In the genomic region with DNA sequence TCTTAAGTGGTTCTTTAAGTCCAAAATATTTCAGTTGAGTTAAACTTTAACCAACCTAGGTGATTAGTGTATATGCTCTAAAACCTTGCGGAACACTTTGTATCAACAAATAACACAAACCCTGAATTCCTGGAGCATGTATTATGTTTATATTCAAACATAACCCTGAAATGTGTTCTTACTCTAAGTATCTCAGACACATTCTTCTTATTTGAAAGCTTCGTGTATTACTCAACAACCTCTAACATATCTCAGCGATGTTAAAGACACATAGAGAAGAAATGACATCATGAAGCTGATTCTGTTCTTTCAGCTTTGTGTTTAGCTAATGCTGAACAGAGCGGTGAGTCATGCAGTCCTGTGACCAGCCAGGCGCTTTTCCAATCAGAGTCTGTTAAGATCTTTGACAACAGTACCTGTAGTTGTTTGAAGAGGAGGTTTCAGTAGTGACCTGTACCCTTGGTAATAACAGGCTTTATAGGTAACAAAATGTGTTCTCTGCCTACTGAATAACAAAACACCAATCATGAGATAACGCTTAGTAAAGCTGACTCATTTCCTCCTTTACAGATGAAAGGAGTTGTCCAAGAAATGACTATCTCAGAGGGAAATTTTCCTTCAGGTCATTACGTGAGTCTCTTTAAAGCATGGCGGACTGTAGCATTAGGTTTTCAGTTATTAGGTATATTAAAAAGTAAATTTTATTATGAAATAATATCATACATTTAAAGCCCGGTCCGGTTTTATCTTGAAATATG, we compare ENCODE assay signal across 1 cellular context.
TF ChIP-seq lines count a peak whose summit lies in the region.

No MANE protein-coding gene starts in this region.

TF ChIP-seq in HepG2, 621 proteins besides CTCF, POLR2A, EP300 and RAD21 (continued from another document and continues in another):
- TF ChIP-seq JUNB (CRISPR knock-in tag; IDR thresholded peaks at IDR 0.05; ENCODE audit: borderline replicate concordance) (peak; percentile 95; the same call in 1 of the 2 replicates), MXD4 (CRISPR knock-in tag; IDR thresholded peaks at IDR 0.05) (peak; percentile 42; the same call in 1 of the 2 replicates), ZNF451 (CRISPR knock-in tag; IDR thresholded peaks at IDR 0.05) (no peak), ZNF510 (CRISPR knock-in tag; IDR thresholded peaks at IDR 0.05; ENCODE audit: low read depth) (no peak), BATF2 (CRISPR knock-in tag; IDR thresholded peaks at IDR 0.05) (no peak), FOXA1 (IDR thresholded peaks at IDR 0.05) (no peak), FOXA1 (CRISPR knock-in tag; IDR thresholded peaks at IDR 0.05) (peak; percentile 23; the same call in 1 of the 2 replicates), ZNF496 (CRISPR knock-in tag; IDR thresholded peaks at IDR 0.05; ENCODE audit: insufficient replicate concordance) (no peak), ZNF34 (CRISPR knock-in tag; IDR thresholded peaks at IDR 0.05; ENCODE audit: borderline replicate concordance) (no peak), NR1H2 (CRISPR knock-in tag; IDR thresholded peaks at IDR 0.05; ENCODE audit: borderline replicate concordance, low read depth) (no peak), HOXA3 (CRISPR knock-in tag; IDR thresholded peaks at IDR 0.05) (peak; percentile 81), JUN (CRISPR knock-in tag; IDR thresholded peaks at IDR 0.05) (peak; percentile 96), PHF5A (CRISPR knock-in tag; IDR thresholded peaks at IDR 0.05; ENCODE audit: low read depth, unreplicated experiment) (peak; percentile 48), CAMTA2 (CRISPR knock-in tag; IDR thresholded peaks at IDR 0.05; ENCODE audit: borderline replicate concordance) (no peak), SALL1 (CRISPR knock-in tag; IDR thresholded peaks at IDR 0.05) (peak; percentile 32; the same call in 1 of the 2 replicates), ZBTB7A (CRISPR knock-in tag; IDR thresholded peaks at IDR 0.05) (no peak), KLF16 (CRISPR knock-in tag; IDR thresholded peaks at IDR 0.05) (peak in 1 of 2 experiments; percentile 89; a peak in 2 of 4 replicates), CHCHD3 (CRISPR knock-in tag; IDR thresholded peaks at IDR 0.05) (no peak), KAT8 (CRISPR knock-in tag; IDR thresholded peaks at IDR 0.05) (peak; percentile 63), ZNF614 (CRISPR knock-in tag; IDR thresholded peaks at IDR 0.05; ENCODE audit: borderline replicate concordance) (peak; percentile 85), ZNF773 (CRISPR knock-in tag; IDR thresholded peaks at IDR 0.05; ENCODE audit: borderline replicate concordance) (no peak), CEBPB (IDR thresholded peaks at IDR 0.05; ENCODE audit: borderline replicate concordance, low read depth, low read length) (peak; percentile 77), PHF21A (CRISPR knock-in tag; IDR thresholded peaks at IDR 0.05) (0 out of 2 replicates have a peak, but pooled peaks have one; percentile 32), U2AF1 (optimal IDR thresholded peaks at IDR 0.05; ENCODE audit: low read depth, low read length) (no peak), MYC (CRISPR knock-in tag; IDR thresholded peaks at IDR 0.05; ENCODE audit: borderline replicate concordance) (no peak), ZIK1 (CRISPR knock-in tag; IDR thresholded peaks at IDR 0.05; ENCODE audit: borderline replicate concordance, low read depth) (no peak), HNF4A (CRISPR knock-in tag; IDR thresholded peaks at IDR 0.05) (0 out of 2 replicates have a peak, but pooled peaks have one; percentile 5), IKZF4 (CRISPR knock-in tag; IDR thresholded peaks at IDR 0.05; ENCODE audit: borderline replicate concordance, low read depth, not compliant biosample characterization) (no peak), ZKSCAN8 (CRISPR knock-in tag; IDR thresholded peaks at IDR 0.05; ENCODE audit: borderline replicate concordance) (peak; percentile 81; the same call in 1 of the 2 replicates), GATAD2A (CRISPR knock-in tag; IDR thresholded peaks at IDR 0.05) (peak; percentile 92), SIX1 (CRISPR knock-in tag; IDR thresholded peaks at IDR 0.05; ENCODE audit: borderline replicate concordance) (peak; percentile 49; the same call in 1 of the 2 replicates), NR3C1 (CRISPR knock-in tag; IDR thresholded peaks at IDR 0.05) (no peak), CREM (IDR thresholded peaks at IDR 0.05) (peak; percentile 84), CREM (CRISPR knock-in tag; IDR thresholded peaks at IDR 0.05) (no peak), HOXA7 (CRISPR knock-in tag; IDR thresholded peaks at IDR 0.05) (no peak), ZMYM4 (CRISPR knock-in tag; IDR thresholded peaks at IDR 0.05) (0 out of 2 replicates have a peak, but pooled peaks have one; percentile 28), PCBP2 (optimal IDR thresholded peaks at IDR 0.05; ENCODE audit: low read depth, low read length, poor library complexity, severe bottlenecking) (no peak), ISX (CRISPR knock-in tag; conservative IDR thresholded peaks at IDR 0.05) (no peak), ATF1 (CRISPR knock-in tag; IDR thresholded peaks at IDR 0.05) (peak; percentile 72), ZNF124 (CRISPR knock-in tag; IDR thresholded peaks at IDR 0.05) (no peak), IRF2 (CRISPR knock-in tag; IDR thresholded peaks at IDR 0.05) (peak; percentile 68; the same call in 1 of the 2 replicates), ZNF670 (CRISPR knock-in tag; IDR thresholded peaks at IDR 0.05; ENCODE audit: borderline replicate concordance) (no peak), TEAD3 (CRISPR knock-in tag; optimal IDR thresholded peaks at IDR 0.05; ENCODE audit: borderline replicate concordance) (peak; percentile 87)
- TF ChIP-seq, protein P1, sequence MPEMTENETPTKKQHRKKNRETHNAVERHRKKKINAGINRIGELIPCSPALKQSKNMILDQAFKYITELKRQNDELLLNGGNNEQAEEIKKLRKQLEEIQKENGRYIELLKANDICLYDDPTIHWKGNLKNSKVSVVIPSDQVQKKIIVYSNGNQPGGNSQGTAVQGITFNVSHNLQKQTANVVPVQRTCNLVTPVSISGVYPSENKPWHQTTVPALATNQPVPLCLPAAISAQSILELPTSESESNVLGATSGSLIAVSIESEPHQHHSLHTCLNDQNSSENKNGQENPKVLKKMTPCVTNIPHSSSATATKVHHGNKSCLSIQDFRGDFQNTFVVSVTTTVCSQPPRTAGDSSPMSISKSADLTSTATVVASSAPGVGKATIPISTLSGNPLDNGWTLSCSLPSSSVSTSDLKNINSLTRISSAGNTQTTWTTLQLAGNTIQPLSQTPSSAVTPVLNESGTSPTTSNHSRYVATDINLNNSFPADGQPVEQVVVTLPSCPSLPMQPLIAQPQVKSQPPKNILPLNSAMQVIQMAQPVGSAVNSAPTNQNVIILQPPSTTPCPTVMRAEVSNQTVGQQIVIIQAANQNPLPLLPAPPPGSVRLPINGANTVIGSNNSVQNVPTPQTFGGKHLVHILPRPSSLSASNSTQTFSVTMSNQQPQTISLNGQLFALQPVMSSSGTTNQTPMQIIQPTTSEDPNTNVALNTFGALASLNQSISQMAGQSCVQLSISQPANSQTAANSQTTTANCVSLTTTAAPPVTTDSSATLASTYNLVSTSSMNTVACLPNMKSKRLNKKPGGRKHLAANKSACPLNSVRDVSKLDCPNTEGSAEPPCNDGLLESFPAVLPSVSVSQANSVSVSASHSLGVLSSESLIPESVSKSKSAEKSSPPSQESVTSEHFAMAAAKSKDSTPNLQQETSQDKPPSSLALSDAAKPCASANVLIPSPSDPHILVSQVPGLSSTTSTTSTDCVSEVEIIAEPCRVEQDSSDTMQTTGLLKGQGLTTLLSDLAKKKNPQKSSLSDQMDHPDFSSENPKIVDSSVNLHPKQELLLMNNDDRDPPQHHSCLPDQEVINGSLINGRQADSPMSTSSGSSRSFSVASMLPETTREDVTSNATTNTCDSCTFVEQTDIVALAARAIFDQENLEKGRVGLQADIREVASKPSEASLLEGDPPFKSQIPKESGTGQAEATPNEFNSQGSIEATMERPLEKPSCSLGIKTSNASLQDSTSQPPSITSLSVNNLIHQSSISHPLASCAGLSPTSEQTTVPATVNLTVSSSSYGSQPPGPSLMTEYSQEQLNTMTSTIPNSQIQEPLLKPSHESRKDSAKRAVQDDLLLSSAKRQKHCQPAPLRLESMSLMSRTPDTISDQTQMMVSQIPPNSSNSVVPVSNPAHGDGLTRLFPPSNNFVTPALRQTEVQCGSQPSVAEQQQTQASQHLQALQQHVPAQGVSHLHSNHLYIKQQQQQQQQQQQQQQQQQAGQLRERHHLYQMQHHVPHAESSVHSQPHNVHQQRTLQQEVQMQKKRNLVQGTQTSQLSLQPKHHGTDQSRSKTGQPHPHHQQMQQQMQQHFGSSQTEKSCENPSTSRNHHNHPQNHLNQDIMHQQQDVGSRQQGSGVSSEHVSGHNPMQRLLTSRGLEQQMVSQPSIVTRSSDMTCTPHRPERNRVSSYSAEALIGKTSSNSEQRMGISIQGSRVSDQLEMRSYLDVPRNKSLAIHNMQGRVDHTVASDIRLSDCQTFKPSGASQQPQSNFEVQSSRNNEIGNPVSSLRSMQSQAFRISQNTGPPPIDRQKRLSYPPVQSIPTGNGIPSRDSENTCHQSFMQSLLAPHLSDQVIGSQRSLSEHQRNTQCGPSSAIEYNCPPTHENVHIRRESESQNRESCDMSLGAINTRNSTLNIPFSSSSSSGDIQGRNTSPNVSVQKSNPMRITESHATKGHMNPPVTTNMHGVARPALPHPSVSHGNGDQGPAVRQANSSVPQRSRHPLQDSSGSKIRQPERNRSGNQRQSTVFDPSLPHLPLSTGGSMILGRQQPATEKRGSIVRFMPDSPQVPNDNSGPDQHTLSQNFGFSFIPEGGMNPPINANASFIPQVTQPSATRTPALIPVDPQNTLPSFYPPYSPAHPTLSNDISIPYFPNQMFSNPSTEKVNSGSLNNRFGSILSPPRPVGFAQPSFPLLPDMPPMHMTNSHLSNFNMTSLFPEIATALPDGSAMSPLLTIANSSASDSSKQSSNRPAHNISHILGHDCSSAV (CRISPR knock-in tag; IDR thresholded peaks at IDR 0.05; ENCODE audit: borderline replicate concordance), result no peak
- TF ChIP-seq, protein P2, sequence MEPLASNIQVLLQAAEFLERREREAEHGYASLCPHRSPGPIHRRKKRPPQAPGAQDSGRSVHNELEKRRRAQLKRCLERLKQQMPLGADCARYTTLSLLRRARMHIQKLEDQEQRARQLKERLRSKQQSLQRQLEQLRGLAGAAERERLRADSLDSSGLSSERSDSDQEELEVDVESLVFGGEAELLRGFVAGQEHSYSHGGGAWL (CRISPR knock-in tag; IDR thresholded peaks at IDR 0.05), result no peak
- TF ChIP-seq, protein P3, sequence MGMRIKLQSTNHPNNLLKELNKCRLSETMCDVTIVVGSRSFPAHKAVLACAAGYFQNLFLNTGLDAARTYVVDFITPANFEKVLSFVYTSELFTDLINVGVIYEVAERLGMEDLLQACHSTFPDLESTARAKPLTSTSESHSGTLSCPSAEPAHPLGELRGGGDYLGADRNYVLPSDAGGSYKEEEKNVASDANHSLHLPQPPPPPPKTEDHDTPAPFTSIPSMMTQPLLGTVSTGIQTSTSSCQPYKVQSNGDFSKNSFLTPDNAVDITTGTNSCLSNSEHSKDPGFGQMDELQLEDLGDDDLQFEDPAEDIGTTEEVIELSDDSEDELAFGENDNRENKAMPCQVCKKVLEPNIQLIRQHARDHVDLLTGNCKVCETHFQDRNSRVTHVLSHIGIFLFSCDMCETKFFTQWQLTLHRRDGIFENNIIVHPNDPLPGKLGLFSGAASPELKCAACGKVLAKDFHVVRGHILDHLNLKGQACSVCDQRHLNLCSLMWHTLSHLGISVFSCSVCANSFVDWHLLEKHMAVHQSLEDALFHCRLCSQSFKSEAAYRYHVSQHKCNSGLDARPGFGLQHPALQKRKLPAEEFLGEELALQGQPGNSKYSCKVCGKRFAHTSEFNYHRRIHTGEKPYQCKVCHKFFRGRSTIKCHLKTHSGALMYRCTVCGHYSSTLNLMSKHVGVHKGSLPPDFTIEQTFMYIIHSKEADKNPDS (CRISPR knock-in tag; IDR thresholded peaks at IDR 0.05), result no peak
- TF ChIP-seq, protein P4, sequence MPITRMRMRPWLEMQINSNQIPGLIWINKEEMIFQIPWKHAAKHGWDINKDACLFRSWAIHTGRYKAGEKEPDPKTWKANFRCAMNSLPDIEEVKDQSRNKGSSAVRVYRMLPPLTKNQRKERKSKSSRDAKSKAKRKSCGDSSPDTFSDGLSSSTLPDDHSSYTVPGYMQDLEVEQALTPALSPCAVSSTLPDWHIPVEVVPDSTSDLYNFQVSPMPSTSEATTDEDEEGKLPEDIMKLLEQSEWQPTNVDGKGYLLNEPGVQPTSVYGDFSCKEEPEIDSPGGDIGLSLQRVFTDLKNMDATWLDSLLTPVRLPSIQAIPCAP (CRISPR knock-in tag; IDR thresholded peaks at IDR 0.05; ENCODE audit: low read depth), result no peak
- TF ChIP-seq, protein P5, sequence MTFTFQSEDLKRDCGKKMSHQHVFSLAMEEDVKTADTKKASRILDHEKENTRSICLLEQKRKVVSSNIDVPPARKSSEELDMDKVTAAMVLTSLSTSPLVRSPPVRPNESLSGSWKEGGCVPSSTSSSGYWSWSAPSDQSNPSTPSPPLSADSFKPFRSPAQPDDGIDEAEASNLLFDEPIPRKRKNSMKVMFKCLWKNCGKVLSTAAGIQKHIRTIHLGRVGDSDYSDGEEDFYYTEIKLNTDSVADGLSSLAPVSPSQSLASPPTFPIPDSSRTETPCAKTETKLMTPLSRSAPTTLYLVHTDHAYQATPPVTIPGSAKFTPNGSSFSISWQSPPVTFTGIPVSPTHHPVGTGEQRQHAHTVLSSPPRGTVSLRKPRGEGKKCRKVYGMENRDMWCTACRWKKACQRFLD (CRISPR knock-in tag; IDR thresholded peaks at IDR 0.05; ENCODE audit: borderline replicate concordance), result no peak
- TF ChIP-seq, protein P6, sequence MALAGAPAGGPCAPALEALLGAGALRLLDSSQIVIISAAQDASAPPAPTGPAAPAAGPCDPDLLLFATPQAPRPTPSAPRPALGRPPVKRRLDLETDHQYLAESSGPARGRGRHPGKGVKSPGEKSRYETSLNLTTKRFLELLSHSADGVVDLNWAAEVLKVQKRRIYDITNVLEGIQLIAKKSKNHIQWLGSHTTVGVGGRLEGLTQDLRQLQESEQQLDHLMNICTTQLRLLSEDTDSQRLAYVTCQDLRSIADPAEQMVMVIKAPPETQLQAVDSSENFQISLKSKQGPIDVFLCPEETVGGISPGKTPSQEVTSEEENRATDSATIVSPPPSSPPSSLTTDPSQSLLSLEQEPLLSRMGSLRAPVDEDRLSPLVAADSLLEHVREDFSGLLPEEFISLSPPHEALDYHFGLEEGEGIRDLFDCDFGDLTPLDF (CRISPR knock-in tag; IDR thresholded peaks at IDR 0.05), result no peak
- TF ChIP-seq, protein P7, sequence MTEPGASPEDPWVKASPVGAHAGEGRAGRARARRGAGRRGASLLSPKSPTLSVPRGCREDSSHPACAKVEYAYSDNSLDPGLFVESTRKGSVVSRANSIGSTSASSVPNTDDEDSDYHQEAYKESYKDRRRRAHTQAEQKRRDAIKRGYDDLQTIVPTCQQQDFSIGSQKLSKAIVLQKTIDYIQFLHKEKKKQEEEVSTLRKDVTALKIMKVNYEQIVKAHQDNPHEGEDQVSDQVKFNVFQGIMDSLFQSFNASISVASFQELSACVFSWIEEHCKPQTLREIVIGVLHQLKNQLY (CRISPR knock-in tag; IDR thresholded peaks at IDR 0.05), result no peak; the same call in 1 of the 2 replicates
